ENCODE assay signal across 10 cellular contexts in the genomic region with DNA sequence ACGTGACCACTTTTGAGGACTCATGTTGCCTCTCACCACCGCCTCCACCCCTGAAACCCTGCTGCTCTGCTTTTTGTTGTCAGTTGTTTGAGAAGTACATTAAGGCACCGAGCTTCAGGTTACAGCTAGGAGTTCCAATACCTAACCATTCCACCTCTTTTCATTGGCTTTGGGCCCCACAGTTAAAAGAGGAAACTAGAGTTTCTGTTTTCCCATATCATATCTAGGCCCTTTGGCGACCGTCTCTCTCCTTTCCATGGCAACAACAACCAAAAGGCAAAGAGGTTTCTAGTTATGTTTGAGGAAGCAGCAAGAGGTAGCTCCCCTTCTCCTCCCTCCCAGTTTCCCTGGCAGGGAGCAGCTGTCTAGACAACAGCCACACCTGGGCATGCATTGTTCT. TPM values are rescaled to one million over a fixed set of nuclear protein-coding genes. Genes with fewer than 3 reads are reported as not detected.
DNase-seq lines count a peak whose midpoint lies in the region; ATAC-seq and TF ChIP-seq lines count a peak whose summit lies in the region.
"Had no signal": no experiment of that assay in that cellular context is flagged by ENCODE, and none has a peak within 500 bp of the region (broad histone marks: within the 10 kb centered on the region; RNA-seq: fewer than 3 reads in every experiment).

No MANE protein-coding gene starts in this region.

- H3K4me1 ChIP-seq in esophagus squamous epithelium, result peaks cover 6 to 49% (median 11%) of the 10 kb centered on the region in 3 donors

- WGBS in esophagus squamous epithelium, 2 donors, result 39 to 68% methylated on average over 5 of the region's 5 CpGs

- no peak for TF ChIP-seq CTCF in esophagus squamous epithelium (IDR thresholded peaks at IDR 0.05)

- no peaks in the 10 kb centered on the region for H3K9me3 ChIP-seq in esophagus squamous epithelium

- no peaks in the 10 kb centered on the region for H3K27me3 ChIP-seq in esophagus squamous epithelium

- H3K27ac ChIP-seq in esophagus squamous epithelium, result peak overlapping the region; percentile 50 to 90 (median 76)

- no peaks in the 10 kb centered on the region for H3K36me3 ChIP-seq in esophagus squamous epithelium

- TF ChIP-seq POLR2A in esophagus squamous epithelium (IDR thresholded peaks at IDR 0.05), result no peak

- no peak for ATAC-seq in GM18502 (IDR thresholded peaks at IDR 0.05; ENCODE audit: poor library complexity, unreplicated experiment)

- intact Hi-C loops in esophagus squamous epithelium (cut with DNase I), result no loop called here

- DNase-seq in GF-D8 (lab: John Stamatoyannopoulos, UW), result peak; percentile 4
- peak; percentile 94 for DNase-seq in NCI-H1417 treated with DMSO at 0.1 percent for 48 hours (lab: John Stamatoyannopoulos, UW)
- peak; percentile 99 for DNase-seq in NCI-H748 (lab: John Stamatoyannopoulos, UW; ENCODE audit: unreplicated experiment)
- DNase-seq in esophagus squamous epithelium (lab: John Stamatoyannopoulos, UW), result no peak
- DNase-seq in activated CD4-positive, alpha-beta T cell treated with anti-CD3 and anti-CD28 coated beads, Interleukin-2, amount 50 U/mL, for 1 hour, result no peak
- DNase-seq in ureter (ENCODE audit: low spot score), result no peak
- no peak for DNase-seq in activated CD8-positive, alpha-beta memory T cell treated with anti-CD3 and anti-CD28 coated beads, Interleukin-2, amount 50 U/mL, for 48 hours
- DNase-seq: activated CD4-positive, alpha-beta T cell treated with anti-CD3 and anti-CD28 coated beads for 1 hour; kidney had no signal

- H3K4me3 ChIP-seq in esophagus squamous epithelium, result no peak overlapping the region

RNA-seq across cellular contexts. Expression of a gene that starts 5.9 kb away (rescaled TPM):
- total RNA-seq in esophagus squamous epithelium, result 10 to 100 TPM in 2 of 4 donors, 1 to 10 TPM in 2; 9.0 to 22.4 (median 10.9) TPM
- 4.2 TPM for total RNA-seq in ureter

RNA-seq across cellular contexts. Expression of a gene that starts 20.9 kb away (rescaled TPM):
- total RNA-seq in esophagus squamous epithelium (10 to 100 TPM; 20.9 to 51.8 (median 38.2) TPM), ureter (70.4 TPM)

RNA-seq across cellular contexts. Expression of a gene that starts 30.1 kb away (rescaled TPM):
- 1 to 10 TPM in 3 of 4 donors, under 1 TPM in 1; 0.83 to 7.2 (median 1.5) TPM for total RNA-seq in esophagus squamous epithelium
- total RNA-seq in ureter, result 19.2 TPM

RNA-seq across cellular contexts. Expression of a gene that starts 34.3 kb away (rescaled TPM):
- total RNA-seq in esophagus squamous epithelium, result 1 to 10 TPM; 1.1 to 3.8 (median 1.8) TPM
- total RNA-seq in ureter, result 6.7 TPM

RNA-seq across cellular contexts. Expression of a gene that starts 38.7 kb away (rescaled TPM):
- total RNA-seq in esophagus squamous epithelium, result 10 to 100 TPM; 19.3 to 30.8 (median 25.1) TPM
- total RNA-seq in ureter, result 44.2 TPM

Comparison
In these comparisons a context has a peak if more than half of its experiments do, and no peak if none do; other contexts are left out.
1. DNase-seq: peak in GF-D8 (single experiment), NCI-H1417 treated with DMSO at 0.1 percent for 48 hours (single experiment) and NCI-H748 (single experiment); none in esophagus squamous epithelium (single experiment), activated CD4-positive, alpha-beta T cell treated with anti-CD3 and anti-CD28 coated beads, Interleukin-2, amount 50 U/mL, for 1 hour (single experiment), ureter (single experiment) and activated CD8-positive, alpha-beta memory T cell treated with anti-CD3 and anti-CD28 coated beads, Interleukin-2, amount 50 U/mL, for 48 hours (single experiment).